ENCODE assay signal across 2 cellular contexts in the genomic region with DNA sequence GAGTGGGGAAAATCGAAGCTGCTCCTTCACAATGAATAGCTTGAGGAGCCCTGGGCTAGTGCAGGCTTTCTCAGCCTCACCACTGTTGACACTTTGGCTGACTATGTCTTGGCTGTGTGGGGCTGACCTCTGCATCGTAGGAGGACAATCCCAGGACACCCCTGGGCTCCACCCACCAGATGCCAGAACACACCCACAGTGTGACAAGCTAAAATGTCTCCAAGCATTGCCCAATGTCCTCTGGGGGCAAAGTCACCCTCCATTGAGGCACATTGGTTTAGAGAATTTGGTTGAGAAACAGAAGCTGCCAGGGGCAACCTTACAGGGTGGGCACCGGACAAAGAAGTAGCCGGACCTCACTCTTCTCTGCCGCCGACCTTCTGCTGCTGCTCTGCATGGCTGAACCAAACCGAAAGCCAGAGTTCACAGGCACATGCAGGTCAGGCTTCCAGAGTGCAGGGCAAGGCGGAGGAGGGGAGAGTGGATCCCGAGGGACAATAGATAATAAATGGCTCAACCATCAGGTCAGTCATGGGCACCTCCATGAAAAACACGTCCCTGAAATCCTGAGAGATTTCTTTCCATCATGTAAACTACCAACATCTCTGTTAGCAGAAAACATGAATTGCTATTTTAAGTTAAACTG.
TF ChIP-seq lines count a peak whose summit lies in the region.

No MANE protein-coding gene starts in this region.

TF ChIP-seq in HEK293, 187 proteins besides CTCF, POLR2A, EP300 and RAD21:
- peak; percentile 57 for TF ChIP-seq ZFHX2 (tag by site-specific recombination; conservative IDR thresholded peaks at IDR 0.05)
- no peak for TF ChIP-seq ZNF843 (tag by site-specific recombination; IDR thresholded peaks at IDR 0.05)
- TF ChIP-seq EGR2 (tag by site-specific recombination; IDR thresholded peaks at IDR 0.05; ENCODE audit: low read depth) = peak; percentile 61; the same call in 1 of the 2 replicates

TF ChIP-seq in H1, 55 proteins besides CTCF, POLR2A, EP300 and RAD21:
- no peak for TF ChIP-seq SRF (IDR thresholded peaks at IDR 0.05; ENCODE audit: low read depth, low read length)
- TF ChIP-seq NANOG (IDR thresholded peaks at IDR 0.05; ENCODE audit: insufficient read depth, low read depth, low read length, poor library complexity, severe bottlenecking) = no peak
- TF ChIP-seq CHD1 (IDR thresholded peaks at IDR 0.05; ENCODE audit: low read depth, low read length) = no peak
- TF ChIP-seq CHD2 (IDR thresholded peaks at IDR 0.05; ENCODE audit: low read length) = no peak
- TF ChIP-seq TEAD4 (IDR thresholded peaks at IDR 0.05; ENCODE audit: low read depth, low read length) = no peak
- no peak for TF ChIP-seq GTF2F1 (IDR thresholded peaks at IDR 0.05; ENCODE audit: borderline replicate concordance, low read depth, low read length)
- TF ChIP-seq EZH2 (IDR thresholded peaks at IDR 0.05; ENCODE audit: low read depth, low read length, severe bottlenecking) = no peak
- no peak for TF ChIP-seq HDAC6 (IDR thresholded peaks at IDR 0.05; ENCODE audit: low read depth, low read length)
- TF ChIP-seq JUND (IDR thresholded peaks at IDR 0.05; ENCODE audit: low read length) = no peak
- no peak for TF ChIP-seq SIRT6 (IDR thresholded peaks at IDR 0.05; ENCODE audit: low read length)
